In the genomic region with DNA sequence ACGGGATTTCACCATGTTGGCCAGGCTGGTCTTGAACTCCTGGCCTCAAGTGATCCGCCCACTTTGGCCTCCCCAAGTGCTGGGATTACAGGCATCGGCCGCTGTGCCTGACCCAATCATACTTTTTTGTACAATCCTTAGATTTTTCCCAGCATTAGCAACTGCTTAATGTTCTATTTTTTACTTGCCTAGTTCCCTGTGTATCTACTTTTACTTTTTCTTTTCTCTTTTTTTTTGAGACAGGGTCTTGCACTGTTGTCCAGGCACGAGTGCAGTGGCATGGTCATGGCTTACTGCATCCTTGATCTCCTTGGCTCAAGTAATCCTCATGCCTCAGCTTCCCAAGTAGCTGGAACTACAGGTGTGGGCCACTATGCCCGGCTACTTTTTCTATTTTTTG, we compare ENCODE assay signal across 2 cellular contexts.
TF ChIP-seq lines count a peak whose summit lies in the region.

No MANE protein-coding gene starts in this region.

TF ChIP-seq in A549, 52 proteins besides CTCF, POLR2A, EP300 and RAD21:
- TF ChIP-seq POLR2AphosphoS2 (conservative IDR thresholded peaks at IDR 0.05; ENCODE audit: low read length): no peak
- no peak for TF ChIP-seq PHF8 (IDR thresholded peaks at IDR 0.05; ENCODE audit: borderline replicate concordance, low read depth)
- TF ChIP-seq CBX8 (IDR thresholded peaks at IDR 0.05): no peak
- TF ChIP-seq FOSB (CRISPR knock-in tag; IDR thresholded peaks at IDR 0.05): no peak
- no peak for TF ChIP-seq NPAS2 (CRISPR knock-in tag; IDR thresholded peaks at IDR 0.05; ENCODE audit: borderline replicate concordance)
- TF ChIP-seq, protein P1, sequence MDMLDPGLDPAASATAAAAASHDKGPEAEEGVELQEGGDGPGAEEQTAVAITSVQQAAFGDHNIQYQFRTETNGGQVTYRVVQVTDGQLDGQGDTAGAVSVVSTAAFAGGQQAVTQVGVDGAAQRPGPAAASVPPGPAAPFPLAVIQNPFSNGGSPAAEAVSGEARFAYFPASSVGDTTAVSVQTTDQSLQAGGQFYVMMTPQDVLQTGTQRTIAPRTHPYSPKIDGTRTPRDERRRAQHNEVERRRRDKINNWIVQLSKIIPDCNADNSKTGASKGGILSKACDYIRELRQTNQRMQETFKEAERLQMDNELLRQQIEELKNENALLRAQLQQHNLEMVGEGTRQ (IDR thresholded peaks at IDR 0.05): no peak
- no peak for TF ChIP-seq JUNB (IDR thresholded peaks at IDR 0.05)
- no peak for TF ChIP-seq SREBF2 (IDR thresholded peaks at IDR 0.05)
- TF ChIP-seq ZSCAN20 (CRISPR knock-in tag; IDR thresholded peaks at IDR 0.05): no peak
- no peak for TF ChIP-seq HEYL (CRISPR knock-in tag; IDR thresholded peaks at IDR 0.05)
- TF ChIP-seq ZNF302 (CRISPR knock-in tag; IDR thresholded peaks at IDR 0.05): no peak
- TF ChIP-seq RCOR1 (IDR thresholded peaks at IDR 0.05; ENCODE audit: low read depth, low read length): no peak
- no peak for TF ChIP-seq GATA3 (IDR thresholded peaks at IDR 0.05; ENCODE audit: borderline replicate concordance)
- no peak for TF ChIP-seq TFCP2L1 (CRISPR knock-in tag; IDR thresholded peaks at IDR 0.05)
- TF ChIP-seq CHD2 (IDR thresholded peaks at IDR 0.05; ENCODE audit: low read length, partially characterized antibody): no peak
- TF ChIP-seq FOSL2 (IDR thresholded peaks at IDR 0.05): no peak
- no peak for TF ChIP-seq FOSL2 (CRISPR knock-in tag; IDR thresholded peaks at IDR 0.05)

TF ChIP-seq in HEK293T, 16 proteins besides CTCF, POLR2A, EP300 and RAD21:
- TF ChIP-seq HDGF (IDR thresholded peaks at IDR 0.05; ENCODE audit: borderline replicate concordance) (no peak), L3MBTL2 (conservative IDR thresholded peaks at IDR 0.05) (no peak), NFRKB (IDR thresholded peaks at IDR 0.05) (no peak), FOXA1 (IDR thresholded peaks at IDR 0.05) (no peak), SUZ12 (IDR thresholded peaks at IDR 0.05) (no peak), FOXK2 (IDR thresholded peaks at IDR 0.05) (no peak), ELF4 (IDR thresholded peaks at IDR 0.05) (no peak), LEF1 (IDR thresholded peaks at IDR 0.05; ENCODE audit: borderline replicate concordance) (no peak), BHLHE40 (IDR thresholded peaks at IDR 0.05; ENCODE audit: borderline replicate concordance) (no peak), FOXM1 (IDR thresholded peaks at IDR 0.05; ENCODE audit: borderline replicate concordance) (no peak), CTBP1 (IDR thresholded peaks at IDR 0.05; ENCODE audit: borderline replicate concordance) (no peak), TARDBP (IDR thresholded peaks at IDR 0.05) (no peak), ARNT (IDR thresholded peaks at IDR 0.05) (no peak), ZNF384 (IDR thresholded peaks at IDR 0.05) (no peak), SP1 (IDR thresholded peaks at IDR 0.05) (no peak)
- TF ChIP-seq, protein P2, sequence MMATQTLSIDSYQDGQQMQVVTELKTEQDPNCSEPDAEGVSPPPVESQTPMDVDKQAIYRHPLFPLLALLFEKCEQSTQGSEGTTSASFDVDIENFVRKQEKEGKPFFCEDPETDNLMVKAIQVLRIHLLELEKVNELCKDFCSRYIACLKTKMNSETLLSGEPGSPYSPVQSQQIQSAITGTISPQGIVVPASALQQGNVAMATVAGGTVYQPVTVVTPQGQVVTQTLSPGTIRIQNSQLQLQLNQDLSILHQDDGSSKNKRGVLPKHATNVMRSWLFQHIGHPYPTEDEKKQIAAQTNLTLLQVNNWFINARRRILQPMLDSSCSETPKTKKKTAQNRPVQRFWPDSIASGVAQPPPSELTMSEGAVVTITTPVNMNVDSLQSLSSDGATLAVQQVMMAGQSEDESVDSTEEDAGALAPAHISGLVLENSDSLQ (IDR thresholded peaks at IDR 0.05): no peak
